Comparison of ENCODE assay signal across 24 cellular contexts in genomic region chr1:23925279-23925678, GRCh38. TPM values are rescaled to one million over a fixed set of nuclear protein-coding genes. Genes with fewer than 3 reads are reported as not detected.
DNase-seq lines count a peak whose midpoint lies in the region; ATAC-seq, FAIRE-seq and TF ChIP-seq lines count a peak whose summit lies in the region.
"Had no signal": no experiment of that assay in that cellular context is flagged by ENCODE, and none has a peak within 500 bp of the region (broad histone marks: within the 10 kb centered on the region; RNA-seq: fewer than 3 reads in every experiment).

No MANE protein-coding gene starts in this region.

- H3K36me3 Mint-ChIP-seq in immature natural killer cell: no peaks in the 10 kb centered on the region
- H3K36me3 Mint-ChIP-seq: CD14-positive monocyte had no signal

- ATAC-seq in K562 (no peak), GM21737 (IDR thresholded peaks at IDR 0.05; ENCODE audit: unreplicated experiment) (no peak)

- no peak for TF ChIP-seq RAD21 in K562 (CRISPR knock-in tag; conservative IDR thresholded peaks at IDR 0.05 in 1 of 2, IDR thresholded peaks at IDR 0.05 in 1 of 2)

- no peaks in the 10 kb centered on the region for H4K20me1 ChIP-seq in BLaER1 treated with 17β-estradiol and CSF1 and Interleukin-3, amounts not matched to agents 10 nM and 100 nM
- no peaks in the 10 kb centered on the region for H4K20me1 ChIP-seq in K562 (replicated peaks; ENCODE audit: control insufficient read depth, insufficient read depth, low read length)
- H4K20me1 ChIP-seq: BLaER1 had no signal

- DNase-seq in K562 (ENCODE audit: extremely low read depth in 1 of 4, low spot score in 3 of 4): peak in 1 of 4 experiments; percentile 2
- DNase-seq in mesenteric fat pad (ENCODE audit: low spot score): peak; percentile 3
- DNase-seq in SIG-M5 treated with dmso at 0.1 percent for 504 hours (lab: John Stamatoyannopoulos, UW; ENCODE audit: unreplicated experiment): no peak
- no peak for DNase-seq in immature natural killer cell
- DNase-seq: CD4-positive, alpha-beta T cell; CD8-positive, alpha-beta memory T cell; DMS 273 treated with DMSO at 0.1 percent for 48 hours; DMS79 treated with DMSO at 0.1 percent for 48 hours; GF-D8; GOT3 had no signal

- H3K4me3 Mint-ChIP-seq in immature natural killer cell: no peak overlapping the region
- H3K4me3 Mint-ChIP-seq: B cell; CD14-positive monocyte; CD4-positive, alpha-beta T cell; CD8-positive, alpha-beta memory T cell had no signal

- TF ChIP-seq CTCF in K562 (IDR thresholded peaks at IDR 0.05 in 2 of 3, conservative IDR thresholded peaks at IDR 0.05 in 1 of 3; ENCODE audit: insufficient read depth in 2 of 3, low read depth in 1 of 3, low read length in 3 of 3): no peak

- H3K9me3 Mint-ChIP-seq in immature natural killer cell: no peaks in the 10 kb centered on the region
- H3K9me3 Mint-ChIP-seq: CD4-positive, alpha-beta T cell; CD8-positive, alpha-beta memory T cell had no signal

- WGBS in K562 (ENCODE audit: insufficient coverage, low coverage, missing lambda C conversion rate): 32% methylated on average over 3 of the region's 3 CpGs

- no peak for FAIRE-seq in K562 (lab: Jason Lieb, UNC)
- FAIRE-seq: A204.1, D721Med, GM12891, H54 had no signal

- no peak for TF ChIP-seq EP300 in K562 (IDR thresholded peaks at IDR 0.05; ENCODE audit: low read length)

- H3K4me3 ChIP-seq in BLaER1 treated with 17β-estradiol and CSF1 and Interleukin-3, amounts not matched to agents 10 nM and 100 nM: no peak overlapping the region
- no peak overlapping the region for H3K4me3 ChIP-seq in K562
- H3K4me3 ChIP-seq: BLaER1, HAP-1 had no signal

- no peak overlapping the region for H2AFZ ChIP-seq in K562 (ENCODE audit: low read depth, low read length)

- H3K9me1 ChIP-seq in K562 (ENCODE audit: control insufficient read depth, insufficient read depth, low read length): no peaks in the 10 kb centered on the region

- peaks cover 1 to 5% (median 3%) of the 10 kb centered on the region in 3 donors for H3K27me3 Mint-ChIP-seq in immature natural killer cell (ENCODE audit: low read depth in 3 of 3)
- H3K27me3 Mint-ChIP-seq: B cell had no signal

- peaks cover 32 to 85% (median 63%) of the 10 kb centered on the region in 10 experiments for H3K4me1 ChIP-seq in BLaER1 treated with 17β-estradiol and CSF1 and Interleukin-3, amounts not matched to agents 10 nM and 100 nM
- H3K4me1 ChIP-seq in K562 (replicated peaks in 1 of 2; ENCODE audit: control insufficient read depth in 2 of 2, insufficient read depth in 2 of 2, low read length in 2 of 2): peaks cover under 1 to 10% of the 10 kb centered on the region in 2 experiments; a peak in 4 of 5 replicates
- H3K4me1 ChIP-seq: HAP-1 had no signal

- in situ Hi-C loops in K562 (cut with MboI): no loop called here

- H3K36me3 ChIP-seq in BLaER1 treated with 17β-estradiol and CSF1 and Interleukin-3, amounts not matched to agents 10 nM and 100 nM: no peaks in the 10 kb centered on the region
- H3K36me3 ChIP-seq in K562 (ENCODE audit: control insufficient read depth, insufficient read depth, low read length): no peaks in the 10 kb centered on the region
- H3K36me3 ChIP-seq: BLaER1, HAP-1 had no signal

- H3K4me1 Mint-ChIP-seq in immature natural killer cell: no peaks in the 10 kb centered on the region
- H3K4me1 Mint-ChIP-seq: CD8-positive, alpha-beta memory T cell had no signal

- no peak for TF ChIP-seq POLR2A in K562 (conservative IDR thresholded peaks at IDR 0.05)

- peaks cover 0 to 6% (median 0%) of the 10 kb centered on the region in 11 experiments; a peak in 1 of 22 replicates for H3K9me3 ChIP-seq in BLaER1 treated with 17β-estradiol and CSF1 and Interleukin-3, amounts not matched to agents 10 nM and 100 nM (replicated peaks in 1 of 11)
- no peaks in the 10 kb centered on the region for H3K9me3 ChIP-seq in K562 (replicated peaks; ENCODE audit: control insufficient read depth, insufficient read depth, low read depth, low read length)
- H3K9me3 ChIP-seq: BLaER1, HAP-1 had no signal

- H3K79me2 ChIP-seq in K562 (ENCODE audit: control insufficient read depth, insufficient read depth, low read length): no peaks in the 10 kb centered on the region

- H3K4me2 ChIP-seq in BLaER1 treated with 17β-estradiol and CSF1 and Interleukin-3, amounts not matched to agents 10 nM and 100 nM: no peak overlapping the region
- H3K4me2 ChIP-seq in K562 (ENCODE audit: insufficient read depth, low read length): no peak overlapping the region
- H3K4me2 ChIP-seq: BLaER1 had no signal

- CTCF ChIA-PET in K562 (lab: Yijun Ruan, JAX; ENCODE audit: low intra/inter-chr PET ratio): no interaction called here

- H3K27ac Mint-ChIP-seq in immature natural killer cell: no peak overlapping the region
- H3K27ac Mint-ChIP-seq: B cell; CD4-positive, alpha-beta T cell had no signal

- no peaks in the 10 kb centered on the region for H3K27me3 ChIP-seq in BLaER1 treated with 17β-estradiol and CSF1 and Interleukin-3, amounts not matched to agents 10 nM and 100 nM
- no peaks in the 10 kb centered on the region for H3K27me3 ChIP-seq in K562 (ENCODE audit: control insufficient read depth in 2 of 2, insufficient read depth in 2 of 2, low read length in 2 of 2)
- H3K27me3 ChIP-seq: BLaER1 had no signal

- POLR2A ChIA-PET in K562 (lab: Yijun Ruan, JAX): interaction anchor here (0.9 kb wide), 1 partner anchor 145 kb away, joined by 4 read pairs; no protein-coding TSS in a partner anchor

- intact Hi-C loops in K562 (cut with micrococcal nuclease): no loop called here

- peak overlapping the region in 6 of 11 experiments; percentile 7 to 100 (median 44); a peak in 11 of 22 replicates for H3K27ac ChIP-seq in BLaER1 treated with 17β-estradiol and CSF1 and Interleukin-3, amounts not matched to agents 10 nM and 100 nM
- H3K27ac ChIP-seq in K562 (ENCODE audit: extremely low read depth, low read depth, low read length): no peak overlapping the region
- H3K27ac ChIP-seq: 22Rv1, BLaER1 had no signal

- no TSS peak for BruUV-seq in K562 (replicated peaks; lab: Mats Ljungman, UMichigan)

- no peak overlapping the region for H3K9ac ChIP-seq in BLaER1 treated with 17β-estradiol and CSF1 and Interleukin-3, amounts not matched to agents 10 nM and 100 nM
- no peak overlapping the region for H3K9ac ChIP-seq in K562 (ENCODE audit: insufficient read depth in 1 of 2, low read depth in 2 of 2, low read length in 2 of 2)
- H3K9ac ChIP-seq: BLaER1 had no signal

RNA-seq across cellular contexts. Expression of gene CNR2, which starts 12.1 kb away (rescaled TPM):
- not detected in 2 replicates for total RNA-seq in K562 (2011; cell fraction: chromatin; rRNA removed; ENCODE audit: low replicate concordance)
- total RNA-seq in K562 (2011; cell fraction: nucleolus; rRNA removed): not detected in 2 replicates
- total RNA-seq in K562 (2011; cell fraction: nucleoplasm; rRNA removed): 0.07 TPM in 1 of 2 replicates, not detected in the other
- total RNA-seq in K562 (2014; rRNA removed) (not detected in 2 replicates), K562 (2014; rRNA removed; fragmentation: Illumina TruSeq; extraction: Trizol) (not detected in 2 replicates), K562 (2015; rRNA removed; fragmentation: Illumina TruSeq; extraction: Trizol) (not detected in 2 replicates), K562 (2021) (not detected in 2 replicates), mesenteric fat pad (not detected)
- polyA plus RNA-seq in K562 (2011; rRNA removed) (not detected in 2 replicates), K562 (2014; fragmentation: Illumina TruSeq; extraction: Trizol) (not detected in 2 replicates), K562 (2014; fragmentation: Nextera tagmentation; extraction: Ambion mirVana) (not detected), K562 (2014; rRNA removed) (0.04 TPM in 1 of 2 replicates, not detected in the other), immature natural killer cell (10 to 100 TPM in 1 of 3 donors, 1 to 10 TPM in 2; 7.4 to 10.7 (median 9.5) TPM)
- not detected in 2 replicates for polyA plus RNA-seq in K562 (2011; cell fraction: cytosol; rRNA removed)
- polyA plus RNA-seq in K562 (2011; cell fraction: nucleus; rRNA removed): not detected in 2 replicates
- 0.01 TPM in 1 of 2 replicates, not detected in the other for polyA plus RNA-seq in K562 (2012)
- not detected in 2 replicates for polyA minus RNA-seq in K562 (2011; rRNA and poly(A)+ RNA removed)
- not detected in 2 replicates for polyA minus RNA-seq in K562 (2011; cell fraction: cytosol; rRNA and poly(A)+ RNA removed)
- not detected in 2 replicates for polyA minus RNA-seq in K562 (2011; cell fraction: nucleus; rRNA and poly(A)+ RNA removed)
- total RNA-seq: Daoy, G401 had no signal
- polyA plus RNA-seq: AG04450 had no signal

RNA-seq across cellular contexts. Expression of gene PNRC2, which starts 34.3 kb away (rescaled TPM):
- 17.2 and 67.9 TPM in 2 replicates for total RNA-seq in K562 (2011; cell fraction: chromatin; rRNA removed; ENCODE audit: low replicate concordance)
- 15.8 and 18.9 TPM in 2 replicates for total RNA-seq in K562 (2011; cell fraction: nucleolus; rRNA removed)
- total RNA-seq in K562 (2011; cell fraction: nucleoplasm; rRNA removed): 46.6 and 90.9 TPM in 2 replicates
- total RNA-seq in K562 (2014; rRNA removed) (120 and 127 TPM in 2 replicates), K562 (2014; rRNA removed; fragmentation: Illumina TruSeq; extraction: Trizol) (203 and 235 TPM in 2 replicates), K562 (2015; rRNA removed; fragmentation: Illumina TruSeq; extraction: Trizol) (222 and 230 TPM in 2 replicates), K562 (2021) (197 TPM in 2 replicates), mesenteric fat pad (94.5 TPM)
- polyA plus RNA-seq in K562 (2011; rRNA removed) (208 and 228 TPM in 2 replicates), K562 (2014; fragmentation: Illumina TruSeq; extraction: Trizol) (260 and 303 TPM in 2 replicates), K562 (2014; fragmentation: Nextera tagmentation; extraction: Ambion mirVana) (100 to 1,000 TPM; 178 to 212 TPM), K562 (2014; rRNA removed) (196 and 203 TPM in 2 replicates), immature natural killer cell (100 to 1,000 TPM in 2 of 3 donors, 10 to 100 TPM in 1; 89.9 to 118 (median 104) TPM)
- 72.6 and 105 TPM in 2 replicates for polyA plus RNA-seq in K562 (2011; cell fraction: cytosol; rRNA removed)
- 98.0 and 210 TPM in 2 replicates for polyA plus RNA-seq in K562 (2011; cell fraction: nucleus; rRNA removed)
- polyA plus RNA-seq in K562 (2012): 157 and 165 TPM in 2 replicates
- 164 and 170 TPM in 2 replicates for polyA minus RNA-seq in K562 (2011; rRNA and poly(A)+ RNA removed)
- 77.2 and 102 TPM in 2 replicates for polyA minus RNA-seq in K562 (2011; cell fraction: cytosol; rRNA and poly(A)+ RNA removed)
- 27.7 and 67.3 TPM in 2 replicates for polyA minus RNA-seq in K562 (2011; cell fraction: nucleus; rRNA and poly(A)+ RNA removed)

RNA-seq across cellular contexts. Expression of gene SRSF10, which starts 54.8 kb away (rescaled TPM):
- 169 and 504 TPM in 2 replicates for total RNA-seq in K562 (2011; cell fraction: chromatin; rRNA removed; ENCODE audit: low replicate concordance)
- total RNA-seq in K562 (2011; cell fraction: nucleolus; rRNA removed): 115 and 121 TPM in 2 replicates
- total RNA-seq in K562 (2011; cell fraction: nucleoplasm; rRNA removed): 210 and 328 TPM in 2 replicates
- total RNA-seq in K562 (2014; rRNA removed) (147 and 154 TPM in 2 replicates), K562 (2014; rRNA removed; fragmentation: Illumina TruSeq; extraction: Trizol) (246 and 266 TPM in 2 replicates), K562 (2015; rRNA removed; fragmentation: Illumina TruSeq; extraction: Trizol) (250 and 264 TPM in 2 replicates), K562 (2021) (154 and 165 TPM in 2 replicates), mesenteric fat pad (85.4 TPM)
- polyA plus RNA-seq in K562 (2011; rRNA removed) (163 and 205 TPM in 2 replicates), K562 (2014; fragmentation: Illumina TruSeq; extraction: Trizol) (200 and 256 TPM in 2 replicates), K562 (2014; fragmentation: Nextera tagmentation; extraction: Ambion mirVana) (100 to 1,000 TPM; 191 to 226 TPM), K562 (2014; rRNA removed) (173 and 184 TPM in 2 replicates), immature natural killer cell (100 to 1,000 TPM in 1 of 3 donors, 10 to 100 TPM in 2; 87.7 to 113 (median 95.0) TPM)
- polyA plus RNA-seq in K562 (2011; cell fraction: cytosol; rRNA removed): 84.6 and 130 TPM in 2 replicates
- polyA plus RNA-seq in K562 (2011; cell fraction: nucleus; rRNA removed): 253 and 293 TPM in 2 replicates
- polyA plus RNA-seq in K562 (2012): 138 and 150 TPM in 2 replicates
- 251 and 281 TPM in 2 replicates for polyA minus RNA-seq in K562 (2011; rRNA and poly(A)+ RNA removed)
- polyA minus RNA-seq in K562 (2011; cell fraction: cytosol; rRNA and poly(A)+ RNA removed): 75.5 and 78.6 TPM in 2 replicates
- 265 and 458 TPM in 2 replicates for polyA minus RNA-seq in K562 (2011; cell fraction: nucleus; rRNA and poly(A)+ RNA removed)

RNA-seq across cellular contexts. Expression of gene FUCA1, which starts 57.2 kb away (rescaled TPM):
- total RNA-seq in K562 (2011; cell fraction: chromatin; rRNA removed; ENCODE audit: low replicate concordance): 11.3 and 16.3 TPM in 2 replicates
- 19.7 and 20.7 TPM in 2 replicates for total RNA-seq in K562 (2011; cell fraction: nucleolus; rRNA removed)
- 20.1 and 22.9 TPM in 2 replicates for total RNA-seq in K562 (2011; cell fraction: nucleoplasm; rRNA removed)
- total RNA-seq in K562 (2014; rRNA removed) (12.8 and 13.1 TPM in 2 replicates), K562 (2014; rRNA removed; fragmentation: Illumina TruSeq; extraction: Trizol) (16.4 and 18.5 TPM in 2 replicates), K562 (2015; rRNA removed; fragmentation: Illumina TruSeq; extraction: Trizol) (13.2 and 14.9 TPM in 2 replicates), K562 (2021) (12.3 and 13.5 TPM in 2 replicates), mesenteric fat pad (40.6 TPM)
- polyA plus RNA-seq in K562 (2011; rRNA removed) (17.6 and 20.5 TPM in 2 replicates), K562 (2014; fragmentation: Illumina TruSeq; extraction: Trizol) (16.0 and 18.2 TPM in 2 replicates), K562 (2014; fragmentation: Nextera tagmentation; extraction: Ambion mirVana) (1 to 10 TPM; 7.0 to 8.2 TPM), K562 (2014; rRNA removed) (10.6 and 11.8 TPM in 2 replicates), immature natural killer cell (10 to 100 TPM; 24.3 to 27.7 (median 26.1) TPM)
- polyA plus RNA-seq in K562 (2011; cell fraction: cytosol; rRNA removed): 10.3 and 13.5 TPM in 2 replicates
- 5.5 and 7.5 TPM in 2 replicates for polyA plus RNA-seq in K562 (2011; cell fraction: nucleus; rRNA removed)
- polyA plus RNA-seq in K562 (2012): 11.3 and 20.4 TPM in 2 replicates
- 20.7 and 23.0 TPM in 2 replicates for polyA minus RNA-seq in K562 (2011; rRNA and poly(A)+ RNA removed)
- 6.9 and 8.2 TPM in 2 replicates for polyA minus RNA-seq in K562 (2011; cell fraction: cytosol; rRNA and poly(A)+ RNA removed)
- 2.4 and 4.1 TPM in 2 replicates for polyA minus RNA-seq in K562 (2011; cell fraction: nucleus; rRNA and poly(A)+ RNA removed)
